Comparison of ENCODE assay signal across 14 cellular contexts in genomic region chr2:226758886-226759660, GRCh38. TPM values are rescaled to one million over a fixed set of nuclear protein-coding genes. Genes with fewer than 3 reads are reported as not detected.
DNase-seq lines count a peak whose midpoint lies in the region; TF ChIP-seq lines count a peak whose summit lies in the region.
"Had no signal": no experiment of that assay in that cellular context is flagged by ENCODE, and none has a peak within 500 bp of the region (broad histone marks: within the 10 kb centered on the region; RNA-seq: fewer than 3 reads in every experiment).

No MANE protein-coding gene starts in this region.

- H3K36me3 ChIP-seq in breast epithelium = no peaks in the 10 kb centered on the region

- no peak overlapping the region for H3K27ac Mint-ChIP-seq in activated naive CD4-positive, alpha-beta T cell treated with anti-CD3 and anti-CD28 coated beads, Interleukin-2, amount 10 ng/mL, durations not matched to agents 7 days and 5 days
- H3K27ac Mint-ChIP-seq: T-helper 17 cell had no signal

- DNase-seq in NCI-H524 (lab: John Stamatoyannopoulos, UW) (peak; percentile 3 to 29), NCI-H524 treated with DMSO at 0.1 percent for 48 hours (lab: John Stamatoyannopoulos, UW) (no peak), breast epithelium (ENCODE audit: low spot score in 2 of 2) (no peak), kidney tubule cell (ENCODE audit: low spot score) (peak; percentile 47), HT-29 (ENCODE audit: low spot score) (no peak), NCI-H1092 (lab: John Stamatoyannopoulos, UW) (no peak), NCI-H226 (no peak)
- DNase-seq in activated naive CD4-positive, alpha-beta T cell treated with anti-CD3 and anti-CD28 coated beads, Interleukin-2, amount 10 ng/mL, durations not matched to agents 7 days and 5 days = no peak
- DNase-seq: 8988T, dermis blood vessel endothelial cell, kidney, NCI-H510A, T-helper 17 cell had no signal

- no peaks in the 10 kb centered on the region for H3K27me3 Mint-ChIP-seq in activated naive CD4-positive, alpha-beta T cell treated with anti-CD3 and anti-CD28 coated beads, Interleukin-2, amount 10 ng/mL, durations not matched to agents 7 days and 5 days
- H3K27me3 Mint-ChIP-seq: T-helper 17 cell had no signal

- no peak overlapping the region for H3K4me3 ChIP-seq in breast epithelium
- H3K4me3 ChIP-seq: K562 had no signal

- no peak for TF ChIP-seq CTCF in breast epithelium (IDR thresholded peaks at IDR 0.05)

- H3K4me1 ChIP-seq in breast epithelium = peaks cover 0 to 7% of the 10 kb centered on the region in 2 donors

- H3K4me3 Mint-ChIP-seq in activated naive CD4-positive, alpha-beta T cell treated with anti-CD3 and anti-CD28 coated beads, Interleukin-2, amount 10 ng/mL, durations not matched to agents 7 days and 5 days = no peak overlapping the region
- H3K4me3 Mint-ChIP-seq: T-helper 17 cell had no signal

- H3K4me1 Mint-ChIP-seq in activated naive CD4-positive, alpha-beta T cell treated with anti-CD3 and anti-CD28 coated beads, Interleukin-2, amount 10 ng/mL, durations not matched to agents 7 days and 5 days = no peaks in the 10 kb centered on the region
- H3K4me1 Mint-ChIP-seq: T-helper 17 cell had no signal

- no peaks in the 10 kb centered on the region for H3K9me3 ChIP-seq in breast epithelium

- H3K36me3 Mint-ChIP-seq in activated naive CD4-positive, alpha-beta T cell treated with anti-CD3 and anti-CD28 coated beads, Interleukin-2, amount 10 ng/mL, durations not matched to agents 7 days and 5 days = peaks cover 3% of the 10 kb centered on the region

- peak overlapping the region; percentile 15 to 44 for H3K27ac ChIP-seq in breast epithelium

- no peaks in the 10 kb centered on the region for H3K27me3 ChIP-seq in breast epithelium

- no peaks in the 10 kb centered on the region for H3K9me3 Mint-ChIP-seq in activated naive CD4-positive, alpha-beta T cell treated with anti-CD3 and anti-CD28 coated beads, Interleukin-2, amount 10 ng/mL, durations not matched to agents 7 days and 5 days

- no peak for TF ChIP-seq POLR2A in breast epithelium (IDR thresholded peaks at IDR 0.05)

- intact Hi-C loops in breast epithelium (cut with DNase I; ENCODE audit: low total_unique reads) = no loop called here

- CTCF ChIA-PET in activated naive CD4-positive, alpha-beta T cell treated with anti-CD3 and anti-CD28 coated beads, Interleukin-2, amount 10 ng/mL, durations not matched to agents 7 days and 5 days (lab: Charles Lee) = no interaction called here

RNA-seq across cellular contexts. Expression of gene IRS1, which starts 40.5 kb away (rescaled TPM):
- 10 to 100 TPM; 18.4 to 48.3 (median 22.3) TPM for total RNA-seq in breast epithelium
- 44.5 and 54.0 TPM in 2 replicates for total RNA-seq in HT-29 (2014; rRNA removed; shearing (Covaris generic))

Comparison
In these comparisons a context has a peak if more than half of its experiments do, and no peak if none do; other contexts are left out.
1. DNase-seq: peak in NCI-H524 (2 of 2) and kidney tubule cell (single experiment); none in NCI-H524 treated with DMSO at 0.1 percent for 48 hours (single experiment), breast epithelium (0 of 2), HT-29 (single experiment), activated naive CD4-positive, alpha-beta T cell treated with anti-CD3 and anti-CD28 coated beads, Interleukin-2, amount 10 ng/mL, durations not matched to agents 7 days and 5 days (single experiment), NCI-H1092 (single experiment) and NCI-H226 (single experiment).